ENCODE assay signal across 8 cellular contexts in genomic region chr1:114669562-114670082, GRCh38. TPM values are rescaled to one million over a fixed set of nuclear protein-coding genes. Genes with fewer than 3 reads are reported as not detected.
DNase-seq lines count a peak whose midpoint lies in the region; ATAC-seq and TF ChIP-seq lines count a peak whose summit lies in the region.

DENND2C (minus strand) TSS chr1:114670049; CDS start chr1:114625984, 44,065 bp downstream.

- H3K36me3 ChIP-seq in HUES48 (ENCODE audit: control insufficient read depth, insufficient read depth, low read length): no peaks in the 10 kb centered on the region
- H3K36me3 ChIP-seq in breast epithelium: no peaks in the 10 kb centered on the region
- no peaks in the 10 kb centered on the region for H3K36me3 ChIP-seq in lower lobe of right lung
- H3K36me3 ChIP-seq in upper lobe of right lung: no peaks in the 10 kb centered on the region

- intact Hi-C loops in breast epithelium (cut with DNase I; ENCODE audit: low total_unique reads): loop anchor here (10.0 kb wide), 1 partner anchor 805 kb away; no protein-coding TSS in a partner anchor
- intact Hi-C loops in lower lobe of right lung (cut with DNase I): no loop called here
- intact Hi-C loops in upper lobe of right lung (cut with DNase I): no loop called here

- peaks cover 12% of the 10 kb centered on the region for H3K27me3 ChIP-seq in HUES48 (ENCODE audit: control insufficient read depth, insufficient read depth, low read length)
- H3K27me3 ChIP-seq in breast epithelium: no peaks in the 10 kb centered on the region
- H3K27me3 ChIP-seq in lower lobe of right lung (ENCODE audit: low read depth): no peaks in the 10 kb centered on the region
- no peaks in the 10 kb centered on the region for H3K27me3 ChIP-seq in upper lobe of right lung

- ATAC-seq in GM21529 (IDR thresholded peaks at IDR 0.05; ENCODE audit: unreplicated experiment) (peak; percentile 63), lower lobe of right lung (peak; percentile 71 to 72), upper lobe of right lung (peak; percentile 72)

- DNase-seq in breast epithelium (ENCODE audit: low spot score in 2 of 2) (no peak), lower lobe of right lung (no peak), upper lobe of right lung (no peak), UCSD-AML1 (lab: John Stamatoyannopoulos, UW; ENCODE audit: unreplicated experiment) (no peak), NCI-H1092 (lab: John Stamatoyannopoulos, UW) (no peak)

- no peaks in the 10 kb centered on the region for H3K9me3 ChIP-seq in HUES48 (ENCODE audit: control insufficient read depth, insufficient read depth, low read length)
- no peaks in the 10 kb centered on the region for H3K9me3 ChIP-seq in breast epithelium
- H3K9me3 ChIP-seq in lower lobe of right lung: no peaks in the 10 kb centered on the region
- no peaks in the 10 kb centered on the region for H3K9me3 ChIP-seq in upper lobe of right lung

- TF ChIP-seq CTCF in GM12875 (IDR thresholded peaks at IDR 0.05; ENCODE audit: borderline replicate concordance, insufficient read depth, low read depth, low read length) (0 out of 2 replicates have a peak, but pooled peaks have one; percentile 16), breast epithelium (IDR thresholded peaks at IDR 0.05) (no peak), lower lobe of right lung (IDR thresholded peaks at IDR 0.05) (no peak), upper lobe of right lung (IDR thresholded peaks at IDR 0.05) (no peak)

- TF ChIP-seq POLR2A in breast epithelium (IDR thresholded peaks at IDR 0.05): no peak

- H3K4me3 ChIP-seq in GM12875 (ENCODE audit: low read depth, low read length): peak within 1 kb of the TSS; percentile 65
- peak within 1 kb of the TSS; percentile 93 for H3K4me3 ChIP-seq in HUES48 (ENCODE audit: low read depth, low read length)
- H3K4me3 ChIP-seq in breast epithelium: peak within 1 kb of the TSS; percentile 59 to 96 (median 73)
- peak within 1 kb of the TSS; percentile 92 for H3K4me3 ChIP-seq in lower lobe of right lung
- peak within 1 kb of the TSS; percentile 72 for H3K4me3 ChIP-seq in upper lobe of right lung

- H3K27ac ChIP-seq in HUES48 (ENCODE audit: low read depth, low read length) (peak within 1 kb of the TSS; percentile 78), breast epithelium (peak within 1 kb of the TSS; percentile 77 to 89), lower lobe of right lung (peak within 1 kb of the TSS; percentile 80), upper lobe of right lung (peak within 1 kb of the TSS; percentile 84)

- peaks cover 4% of the 10 kb centered on the region for H3K4me1 ChIP-seq in HUES48 (ENCODE audit: control insufficient read depth, insufficient read depth, low read length)
- H3K4me1 ChIP-seq in breast epithelium: no peaks in the 10 kb centered on the region
- H3K4me1 ChIP-seq in lower lobe of right lung: peaks cover 3% of the 10 kb centered on the region
- peaks cover 8% of the 10 kb centered on the region for H3K4me1 ChIP-seq in upper lobe of right lung

- H3K9ac ChIP-seq in HUES48 (ENCODE audit: low read depth, low read length): peak within 1 kb of the TSS; percentile 62

RNA-seq across cellular contexts. Expression of gene DENND2C, which starts in this region (rescaled TPM):
- total RNA-seq in breast epithelium (1 to 10 TPM; 2.6 to 5.9 (median 3.3) TPM), lower lobe of right lung (3.8 TPM), upper lobe of right lung (2.3 TPM)
